2 cellular contexts compared by ENCODE assay signal in genomic region chr2:147916067-147916466, GRCh38.
TF ChIP-seq lines count a peak whose summit lies in the region.

No MANE protein-coding gene starts in this region.

TF ChIP-seq in HEK293, 187 proteins besides CTCF, POLR2A, EP300 and RAD21 (continued from another document):
- TF ChIP-seq PRDM4 (tag by site-specific recombination; IDR thresholded peaks at IDR 0.05) = peak; percentile 42; the same call in 1 of the 2 replicates

TF ChIP-seq in SK-N-SH, 30 proteins besides CTCF, POLR2A, EP300 and RAD21 (continued from another document):
- TF ChIP-seq USF2 (IDR thresholded peaks at IDR 0.05; ENCODE audit: borderline replicate concordance, low read depth, low read length) (no peak), REST (IDR thresholded peaks at IDR 0.05; ENCODE audit: low read depth, low read length) (no peak), EZH2phosphoT487 (IDR thresholded peaks at IDR 0.05; ENCODE audit: borderline replicate concordance, low read depth) (no peak), GATA2 (CRISPR knock-in tag; IDR thresholded peaks at IDR 0.05) (peak; percentile 20; the same call in 1 of the 2 replicates)
TF ChIP-seq in SK-N-SH: peak in this region for 1.
